ENCODE assay signal across 16 cellular contexts in genomic region chr15:59115047-59115446, GRCh38. TPM values are rescaled to one million over a fixed set of nuclear protein-coding genes. Genes with fewer than 3 reads are reported as not detected.
A peak's percentile ranks its signal among the peaks of the same experiment; 100 is the strongest.
DNase-seq lines count a peak whose midpoint lies in the region; TF ChIP-seq lines count a peak whose summit lies in the region.
"Had no signal": no experiment of that assay in that cellular context is flagged by ENCODE, and none has a peak within 500 bp of the region (broad histone marks: within the 10 kb centered on the region; RNA-seq: fewer than 3 reads in every experiment).

No MANE protein-coding gene starts in this region.

- no peaks in the 10 kb centered on the region for H3K27me3 Mint-ChIP-seq in type B pancreatic cell
- H3K27me3 Mint-ChIP-seq: B cell; CD4-positive, alpha-beta T cell had no signal

- TF ChIP-seq CTCF in AG10803 (conservative IDR thresholded peaks at IDR 0.05; ENCODE audit: low read length) (no peak), VCaP (conservative IDR thresholded peaks at IDR 0.05) (no peak), fibroblast of mammary gland (conservative IDR thresholded peaks at IDR 0.05; ENCODE audit: control insufficient read depth, insufficient read depth, low read depth, low read length) (no peak), type B pancreatic cell (conservative IDR thresholded peaks at IDR 0.05) (no peak)

- H3K4me3 ChIP-seq in AG10803 (ENCODE audit: low read length): no peak overlapping the region
- no peak overlapping the region for H3K4me3 ChIP-seq in fibroblast of mammary gland (ENCODE audit: control insufficient read depth, low read depth, low read length)
- H3K4me3 ChIP-seq: GM12878 had no signal

- H3K27ac Mint-ChIP-seq in type B pancreatic cell: peak overlapping the region; percentile 8
- H3K27ac Mint-ChIP-seq: B cell; CD4-positive, alpha-beta T cell had no signal

- peaks cover 32% of the 10 kb centered on the region for H3K36me3 Mint-ChIP-seq in type B pancreatic cell

- H3K4me3 Mint-ChIP-seq in type B pancreatic cell: no peak overlapping the region
- H3K4me3 Mint-ChIP-seq: B cell; CD4-positive, alpha-beta T cell had no signal

- H3K4me1 Mint-ChIP-seq in type B pancreatic cell (ENCODE audit: unreplicated experiment): no peaks in the 10 kb centered on the region

- no peaks in the 10 kb centered on the region for H3K9me3 Mint-ChIP-seq in type B pancreatic cell
- H3K9me3 Mint-ChIP-seq: CD4-positive, alpha-beta T cell had no signal

- peak; percentile 16 for DNase-seq in AG10803 (ENCODE audit: low read depth)
- DNase-seq in fibroblast of mammary gland (ENCODE audit: low read depth): peak; percentile 15
- no peak for DNase-seq in type B pancreatic cell (ENCODE audit: extremely low spot score, unreplicated experiment)
- no peak for DNase-seq in stimulated activated CD4-positive, alpha-beta T cell treated with anti-CD3 and anti-CD28 coated beads, Interleukin-4, amount 100 ng/mL, for 24 hours
- no peak for DNase-seq in mucosa of gallbladder (ENCODE audit: low spot score)
- no peak for DNase-seq in ecto neural progenitor cell (ENCODE audit: low spot score)
- DNase-seq: 8988T; ACHN; C1 segment of cervical spinal cord; Calu3; CD4-positive, alpha-beta T cell; DMS 273 treated with DMSO at 0.1 percent for 48 hours; DMS79 had no signal

- H3K27ac ChIP-seq in VCaP: peak overlapping the region; percentile 59

RNA-seq across cellular contexts. Expression of gene CCNB2, which starts 10.1 kb away (rescaled TPM):
- total RNA-seq in type B pancreatic cell (ENCODE audit: low replicate concordance) (24.6 and 63.0 TPM in 2 replicates), mucosa of gallbladder (2.2 TPM)

Comparison
In these comparisons a context has a peak if more than half of its experiments do, and no peak if none do; other contexts are left out.
1. DNase-seq: peak in AG10803 (single experiment) and fibroblast of mammary gland (single experiment); none in type B pancreatic cell (single experiment), stimulated activated CD4-positive, alpha-beta T cell treated with anti-CD3 and anti-CD28 coated beads, Interleukin-4, amount 100 ng/mL, for 24 hours (single experiment), mucosa of gallbladder (single experiment) and ecto neural progenitor cell (single experiment).